Comparison of ENCODE assay signal across 8 cellular contexts in genomic region chr18:15000119-15001037, GRCh38.
DNase-seq lines count a peak whose midpoint lies in the region; ATAC-seq and TF ChIP-seq lines count a peak whose summit lies in the region.
"Not testable (repeated sequence)": the region's sequence is repeated elsewhere in the genome, so short reads cannot be mapped to it uniquely, and the experiment has no call there.

No MANE protein-coding gene starts in this region.

- H2AFZ ChIP-seq in HCT116 (ENCODE audit: low read depth, low read length, poor library complexity, severe bottlenecking), result not testable (repeated sequence)

- not testable (repeated sequence) for BruUV-seq in HCT116 (replicated peaks; lab: Mats Ljungman, UMichigan)

- H3K36me3 ChIP-seq in HCT116 (ENCODE audit: control insufficient read depth in 1 of 2, insufficient read depth in 2 of 2, low read length in 2 of 2); colonic mucosa; upper lobe of right lung: not testable (repeated sequence)

- not testable (repeated sequence) for H3K36me3 Mint-ChIP-seq in activated CD4-positive, alpha-beta T cell treated with anti-CD3 and anti-CD28 coated beads for 36 hours (ENCODE audit: low read depth); mesothelial cell of epicardium

- not testable (repeated sequence) for TF ChIP-seq RAD21 in HCT116 (IDR thresholded peaks at IDR 0.05; ENCODE audit: low read depth)

- H3K4me3 ChIP-seq in HCT116 (replicated peaks in 1 of 2; ENCODE audit: low read depth in 1 of 2, low read length in 2 of 2); upper lobe of right lung: not testable (repeated sequence)
- H3K4me3 ChIP-seq in colonic mucosa, result peak overlapping the region; percentile 26

- not testable (repeated sequence) for H3K4me1 ChIP-seq in HCT116 (ENCODE audit: control insufficient read depth in 1 of 2, insufficient read depth in 2 of 2, low read length in 2 of 2); colonic mucosa; upper lobe of right lung

- H3K27ac ChIP-seq in HCT116 (ENCODE audit: low read depth, low read length); colonic mucosa; upper lobe of right lung: not testable (repeated sequence)

- H3K9me3 Mint-ChIP-seq in activated CD4-positive, alpha-beta T cell treated with anti-CD3 and anti-CD28 coated beads for 36 hours (ENCODE audit: low read depth), result not testable (repeated sequence)
- peaks cover 17% of the 10 kb centered on the region for H3K9me3 Mint-ChIP-seq in mesothelial cell of epicardium

- H3K9me3 ChIP-seq in HCT116 (ENCODE audit: control insufficient read depth in 1 of 2, insufficient read depth in 1 of 2, low read depth in 1 of 2, low read length in 2 of 2); colonic mucosa; upper lobe of right lung: not testable (repeated sequence)

- H3K4me2 ChIP-seq in HCT116 (ENCODE audit: low read length), result not testable (repeated sequence)

- ATAC-seq in HCT116, result peak; percentile 57
- peak; percentile 36 for ATAC-seq in activated CD4-positive, alpha-beta T cell treated with anti-CD3 and anti-CD28 coated beads for 36 hours
- ATAC-seq in left ventricle myocardium superior, result peak; percentile 35
- ATAC-seq in left colon, result peak; percentile 67
- peak; percentile 8 for ATAC-seq in upper lobe of right lung

- intact Hi-C loops in HCT116 (cut with micrococcal nuclease); activated CD4-positive, alpha-beta T cell treated with anti-CD3 and anti-CD28 coated beads for 36 hours (cut with DNase I, micrococcal nuclease); colonic mucosa (cut with DNase I); left ventricle myocardium superior (cut with micrococcal nuclease); left colon (cut with DNase I, micrococcal nuclease); posterior vena cava (cut with DNase I); upper lobe of right lung (cut with DNase I): not testable (repeated sequence)

- not testable (repeated sequence) for H3K9me2 ChIP-seq in HCT116 (ENCODE audit: insufficient read depth)

- H3K4me3 Mint-ChIP-seq in activated CD4-positive, alpha-beta T cell treated with anti-CD3 and anti-CD28 coated beads for 36 hours; mesothelial cell of epicardium: not testable (repeated sequence)

- H3K27ac Mint-ChIP-seq in activated CD4-positive, alpha-beta T cell treated with anti-CD3 and anti-CD28 coated beads for 36 hours; mesothelial cell of epicardium: not testable (repeated sequence)

- RAD21 ChIA-PET in HCT116 (lab: Charles Lee; ENCODE audit: low non-redundant PET in 1 of 2, low total read pairs in 2 of 2, uncharacterized antibody in 2 of 2, unreplicated experiment in 2 of 2), result not testable (repeated sequence)

- DNase-seq in HCT116 (ENCODE audit: low read depth, low spot score); activated CD4-positive, alpha-beta T cell treated with anti-CD3 and anti-CD28 coated beads for 36 hours; colonic mucosa; left ventricle myocardium superior; mesothelial cell of epicardium (ENCODE audit: low spot score in 2 of 2, unreplicated experiment in 2 of 2); upper lobe of right lung: not testable (repeated sequence)
- DNase-seq in left colon, result peak in 1 of 2 donors; percentile 49
- DNase-seq in posterior vena cava (ENCODE audit: low spot score), result peak; percentile 70

- not testable (repeated sequence) for H3K4me1 Mint-ChIP-seq in activated CD4-positive, alpha-beta T cell treated with anti-CD3 and anti-CD28 coated beads for 36 hours; mesothelial cell of epicardium

- not testable (repeated sequence) for TF ChIP-seq POLR2A in HCT116 (IDR thresholded peaks at IDR 0.05; ENCODE audit: borderline replicate concordance, extremely low read depth, insufficient read depth, insufficient read length)

- not testable (repeated sequence) for TF ChIP-seq CTCF in HCT116 (IDR thresholded peaks at IDR 0.05 in 2 of 3, conservative IDR thresholded peaks at IDR 0.05 in 1 of 3; ENCODE audit: borderline replicate concordance in 1 of 3, insufficient read depth in 1 of 3, low read depth in 2 of 3, low read length in 2 of 3); colonic mucosa (IDR thresholded peaks at IDR 0.05); upper lobe of right lung (IDR thresholded peaks at IDR 0.05)
- peak; percentile 11 for TF ChIP-seq CTCF in mesothelial cell of epicardium (IDR thresholded peaks at IDR 0.05; ENCODE audit: unreplicated experiment)

- POLR2A ChIA-PET in HCT116 (lab: Charles Lee); activated CD4-positive, alpha-beta T cell treated with anti-CD3 and anti-CD28 coated beads for 36 hours (lab: Charles Lee): not testable (repeated sequence)

- not testable (repeated sequence) for H4K20me1 ChIP-seq in HCT116 (ENCODE audit: insufficient read depth)

- H3K27me3 Mint-ChIP-seq in activated CD4-positive, alpha-beta T cell treated with anti-CD3 and anti-CD28 coated beads for 36 hours; mesothelial cell of epicardium (ENCODE audit: low read depth): not testable (repeated sequence)

- not testable (repeated sequence) for H3K27me3 ChIP-seq in HCT116 (ENCODE audit: insufficient read depth, low read length); colonic mucosa; upper lobe of right lung

- CTCF ChIA-PET in HCT116 (lab: Charles Lee); activated CD4-positive, alpha-beta T cell treated with anti-CD3 and anti-CD28 coated beads for 36 hours (lab: Charles Lee): not testable (repeated sequence)

- H3K79me2 ChIP-seq in HCT116 (ENCODE audit: insufficient read depth, low read length), result not testable (repeated sequence)

- not testable (repeated sequence) for H3K9ac ChIP-seq in HCT116 (ENCODE audit: low read length); colonic mucosa (ENCODE audit: low read depth in 2 of 2, low read length in 2 of 2)

Comparison
In these comparisons a context has a peak if more than half of its experiments do, and no peak if none do; other contexts are left out.
1. ATAC-seq: peak in every context shown above with its lines; median percentile 67 in left colon; 57 in HCT116; 36 in activated CD4-positive, alpha-beta T cell treated with anti-CD3 and anti-CD28 coated beads for 36 hours; 35 in left ventricle myocardium superior; 8 in upper lobe of right lung.